ENCODE assay signal across 8 cellular contexts in genomic region chr19:55080915-55081772, GRCh38. TPM values are rescaled to one million over a fixed set of nuclear protein-coding genes. Genes with fewer than 3 reads are reported as not detected.
DNase-seq lines count a peak whose midpoint lies in the region; ATAC-seq and TF ChIP-seq lines count a peak whose summit lies in the region.

No MANE protein-coding gene starts in this region.

- no peaks in the 10 kb centered on the region for H3K36me3 ChIP-seq in lower lobe of right lung

- no peak for TF ChIP-seq CTCF in coronary artery (IDR thresholded peaks at IDR 0.05)
- peak; percentile 7 for TF ChIP-seq CTCF in lower lobe of right lung (IDR thresholded peaks at IDR 0.05)

- H3K27me3 ChIP-seq in lower lobe of right lung (ENCODE audit: low read depth): peaks cover 57% of the 10 kb centered on the region

- peak; percentile 95 for DNase-seq in Daoy (ENCODE audit: low read depth)
- peak; percentile 67 for DNase-seq in NCI-H2196 treated with DMSO at 0.1 percent for 48 hours (lab: John Stamatoyannopoulos, UW; ENCODE audit: unreplicated experiment)
- DNase-seq in activated CD4-positive, alpha-beta T cell treated with anti-CD3 and anti-CD28 coated beads for 24 hours (ENCODE audit: low read depth in 2 of 2): peak; percentile 75 to 88
- no peak for DNase-seq in coronary artery (ENCODE audit: low spot score)
- peak; percentile 90 for DNase-seq in lower lobe of right lung
- DNase-seq in stimulated activated CD8-positive, alpha-beta memory T cell treated with anti-CD3 and anti-CD28 coated beads, Interleukin-12 subunit alpha, Interleukin-12 subunit beta, amount 100 ng/mL, for 4 hours (ENCODE audit: low read depth): peak; percentile 73
- DNase-seq in NCI-H2107 (lab: John Stamatoyannopoulos, UW): no peak

- no peaks in the 10 kb centered on the region for H3K9me3 ChIP-seq in lower lobe of right lung

- H3K4me3 ChIP-seq in coronary artery: peak overlapping the region; percentile 72
- H3K4me3 ChIP-seq in lower lobe of right lung: peak overlapping the region; percentile 56

- H3K27ac ChIP-seq in coronary artery: no peak overlapping the region
- H3K27ac ChIP-seq in lower lobe of right lung: peak overlapping the region; percentile 37

- peaks cover 27% of the 10 kb centered on the region for H3K4me1 ChIP-seq in lower lobe of right lung

- intact Hi-C loops in lower lobe of right lung (cut with DNase I): no loop called here

- ATAC-seq in HG02642 (IDR thresholded peaks at IDR 0.05; ENCODE audit: poor library complexity, unreplicated experiment) (peak; percentile 71), lower lobe of right lung (peak; percentile 87 to 90)

RNA-seq across cellular contexts. Expression of gene EPS8L1, which starts 5.5 kb away (rescaled TPM):
- total RNA-seq in Daoy (2014; rRNA removed; shearing (Covaris generic)): 1.6 and 4.9 TPM in 2 replicates
- 28.1 TPM for total RNA-seq in lower lobe of right lung

RNA-seq across cellular contexts. Expression of gene RDH13, which starts 18.2 kb away (rescaled TPM):
- 14.1 and 17.0 TPM in 2 replicates for total RNA-seq in Daoy (2014; rRNA removed; shearing (Covaris generic))
- 26.0 TPM for total RNA-seq in lower lobe of right lung

RNA-seq across cellular contexts. Expression of gene PPP1R12C, which starts 36.3 kb away (rescaled TPM):
- total RNA-seq in Daoy (2014; rRNA removed; shearing (Covaris generic)): 41.5 and 44.2 TPM in 2 replicates
- total RNA-seq in lower lobe of right lung: 103 TPM

RNA-seq across cellular contexts. Expression of gene GP6, which starts 43.1 kb away (rescaled TPM):
- 0.91 TPM in 1 of 2 replicates, not detected in the other for total RNA-seq in Daoy (2014; rRNA removed; shearing (Covaris generic))
- 0.95 TPM for total RNA-seq in lower lobe of right lung

Comparison
In these comparisons a context has a peak if more than half of its experiments do, and no peak if none do; other contexts are left out.
1. DNase-seq: peak in Daoy (single experiment), NCI-H2196 treated with DMSO at 0.1 percent for 48 hours (single experiment), activated CD4-positive, alpha-beta T cell treated with anti-CD3 and anti-CD28 coated beads for 24 hours (2 of 2), lower lobe of right lung (single experiment) and stimulated activated CD8-positive, alpha-beta memory T cell treated with anti-CD3 and anti-CD28 coated beads, Interleukin-12 subunit alpha, Interleukin-12 subunit beta, amount 100 ng/mL, for 4 hours (single experiment); none in coronary artery (single experiment) and NCI-H2107 (single experiment).